In the genomic region with DNA sequence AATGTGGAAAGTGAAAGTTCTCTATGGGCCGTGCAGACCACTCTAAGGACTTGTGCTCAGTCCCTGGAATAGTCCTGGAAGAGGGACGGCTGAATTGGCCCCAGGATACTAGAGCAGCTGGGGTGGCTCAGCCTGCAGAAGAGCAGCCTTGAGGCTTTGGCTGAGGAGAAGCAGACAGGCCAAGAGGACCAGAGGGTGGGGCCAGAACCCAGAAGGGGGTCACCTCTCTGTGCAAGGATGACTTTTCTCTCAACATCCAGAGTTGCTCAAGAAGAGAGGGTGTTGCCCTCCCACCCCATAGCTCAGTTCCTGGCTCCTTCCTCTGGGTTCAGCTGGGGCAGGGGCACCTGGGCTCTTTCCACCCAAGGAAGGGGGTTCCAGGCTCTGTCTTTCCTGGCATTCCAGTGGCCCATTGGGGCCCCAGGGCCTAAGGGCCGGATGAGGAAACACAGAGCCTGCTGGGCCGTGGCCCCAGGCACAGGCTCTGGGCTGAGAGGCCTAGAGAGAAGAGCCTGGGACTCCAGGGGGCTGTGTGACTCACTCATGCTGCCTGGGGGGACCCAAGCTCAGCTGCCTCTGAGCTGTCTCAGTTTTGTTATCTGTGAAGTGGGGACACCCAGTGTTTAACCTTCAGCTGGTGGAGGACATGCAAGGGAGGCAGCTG, we compare ENCODE assay signal across 23 cellular contexts. TPM values are rescaled to one million over a fixed set of nuclear protein-coding genes. Genes with fewer than 3 reads are reported as not detected.
DNase-seq lines count a peak whose midpoint lies in the region; ATAC-seq and TF ChIP-seq lines count a peak whose summit lies in the region.
"Had no signal": no experiment of that assay in that cellular context is flagged by ENCODE, and none has a peak within 500 bp of the region (broad histone marks: within the 10 kb centered on the region; RNA-seq: fewer than 3 reads in every experiment).

No MANE protein-coding gene starts in this region.

- ATAC-seq in right cardiac atrium: peak; percentile 32 to 69
- ATAC-seq in HG02642 (IDR thresholded peaks at IDR 0.05; ENCODE audit: poor library complexity, unreplicated experiment): no peak

- no peak overlapping the region for H3K9ac ChIP-seq in colonic mucosa (ENCODE audit: low read depth in 2 of 2, low read length in 2 of 2)
- H3K9ac ChIP-seq: BLaER1 treated with 17β-estradiol and CSF1 and Interleukin-3, amounts not matched to agents 10 nM and 100 nM had no signal

- H3K4me1 ChIP-seq in colonic mucosa: no peaks in the 10 kb centered on the region
- H3K4me1 ChIP-seq in right cardiac atrium (ENCODE audit: control insufficient read depth, insufficient read depth, low read length): peaks cover 10% of the 10 kb centered on the region
- no peaks in the 10 kb centered on the region for H3K4me1 ChIP-seq in prostate gland (replicated peaks)

- H3K27ac Mint-ChIP-seq in HFFc6: peak overlapping the region; percentile 99
- no peak overlapping the region for H3K27ac Mint-ChIP-seq in activated CD4-positive, alpha-beta memory T cell treated with anti-CD3 and anti-CD28 coated beads, Interleukin-2, amount 10 ng/mL, durations not matched to agents 7 days and 5 days
- H3K27ac Mint-ChIP-seq: activated B cell treated with CpG ODN at 0.5 μM for 24 hours, endodermal cell, immature natural killer cell had no signal

- no peak overlapping the region for H3K4me3 Mint-ChIP-seq in HFFc6
- no peak overlapping the region for H3K4me3 Mint-ChIP-seq in activated CD4-positive, alpha-beta memory T cell treated with anti-CD3 and anti-CD28 coated beads, Interleukin-2, amount 10 ng/mL, durations not matched to agents 7 days and 5 days
- H3K4me3 Mint-ChIP-seq: activated B cell treated with CpG ODN at 0.5 μM for 24 hours, endodermal cell, immature natural killer cell had no signal

- DNase-seq in HFFc6 (no peak), colonic mucosa (peak; percentile 32), right cardiac atrium (peak in 2 of 3 donors; percentile 66 to 80), DMS53 treated with DMSO at 0.1 percent for 48 hours (lab: John Stamatoyannopoulos, UW; ENCODE audit: unreplicated experiment) (no peak), prostate gland (ENCODE audit: low spot score) (no peak)
- no peak for DNase-seq in activated CD4-positive, alpha-beta memory T cell treated with anti-CD3 and anti-CD28 coated beads, Interleukin-2, amount 10 ng/mL, durations not matched to agents 7 days and 5 days
- DNase-seq: ACHN; activated B cell treated with CpG ODN at 0.5 μM for 24 hours; activated CD4-positive, alpha-beta T cell treated with anti-CD3 and anti-CD28 coated beads, Interleukin-2, amount 50 U/mL, for 4 hours; activated effector memory CD4-positive, alpha-beta T cell treated with Interleukin-2 at 50 U/mL for 16 hours; brain microvascular endothelial cell; Calu3; endodermal cell; H7; immature natural killer cell; KG1; NCI-H146; NCI-H69; T-helper 9 cell had no signal

- H3K27ac ChIP-seq in colonic mucosa: no peak overlapping the region
- peak overlapping the region; percentile 1 for H3K27ac ChIP-seq in right cardiac atrium (ENCODE audit: low read length)
- peak overlapping the region in 13 of 21 experiments; percentile 11 to 86 (median 48) for H3K27ac ChIP-seq in skin epidermis
- H3K27ac ChIP-seq in prostate gland: no peak overlapping the region
- H3K27ac ChIP-seq: BLaER1 treated with 17β-estradiol and CSF1 and Interleukin-3, amounts not matched to agents 10 nM and 100 nM; brain microvascular endothelial cell had no signal

- H3K4me1 Mint-ChIP-seq in HFFc6 (ENCODE audit: low read depth): peaks cover 80% of the 10 kb centered on the region
- H3K4me1 Mint-ChIP-seq in activated CD4-positive, alpha-beta memory T cell treated with anti-CD3 and anti-CD28 coated beads, Interleukin-2, amount 10 ng/mL, durations not matched to agents 7 days and 5 days: peaks cover 25% of the 10 kb centered on the region
- H3K4me1 Mint-ChIP-seq: immature natural killer cell had no signal

- H3K36me3 Mint-ChIP-seq in HFFc6 (ENCODE audit: low read depth): peaks cover 25% of the 10 kb centered on the region
- peaks cover 3% of the 10 kb centered on the region for H3K36me3 Mint-ChIP-seq in activated CD4-positive, alpha-beta memory T cell treated with anti-CD3 and anti-CD28 coated beads, Interleukin-2, amount 10 ng/mL, durations not matched to agents 7 days and 5 days (ENCODE audit: low read depth)
- H3K36me3 Mint-ChIP-seq: immature natural killer cell had no signal

- 59% methylated on average over 4 of the region's 4 CpGs for WGBS in right cardiac atrium
- 70% methylated on average over 4 of the region's 4 CpGs for WGBS in prostate gland

- peaks cover 20% of the 10 kb centered on the region for H3K9me3 Mint-ChIP-seq in HFFc6
- H3K9me3 Mint-ChIP-seq in activated CD4-positive, alpha-beta memory T cell treated with anti-CD3 and anti-CD28 coated beads, Interleukin-2, amount 10 ng/mL, durations not matched to agents 7 days and 5 days: peaks cover 4% of the 10 kb centered on the region

- no peak overlapping the region for H3K4me3 ChIP-seq in colonic mucosa
- no peak overlapping the region for H3K4me3 ChIP-seq in right cardiac atrium (ENCODE audit: low read length)
- no peak overlapping the region for H3K4me3 ChIP-seq in skin epidermis
- no peak overlapping the region for H3K4me3 ChIP-seq in prostate gland
- H3K4me3 ChIP-seq: BLaER1 treated with 17β-estradiol and CSF1 and Interleukin-3, amounts not matched to agents 10 nM and 100 nM; coronary artery had no signal

- H3K27me3 ChIP-seq in colonic mucosa (peaks cover 5% of the 10 kb centered on the region), right cardiac atrium (ENCODE audit: control insufficient read depth, insufficient read depth) (no peaks in the 10 kb centered on the region), prostate gland (replicated peaks; ENCODE audit: insufficient read depth) (no peaks in the 10 kb centered on the region)
- H3K27me3 ChIP-seq: brain microvascular endothelial cell had no signal

- CTCF ChIA-PET in activated CD4-positive, alpha-beta memory T cell treated with anti-CD3 and anti-CD28 coated beads, Interleukin-2, amount 10 ng/mL, durations not matched to agents 7 days and 5 days (lab: Charles Lee): interaction anchor here (1.5 to 2.2 kb wide), 2 partner anchors 44 to 108 kb away, joined by 5 to 7 read pairs; no protein-coding TSS in a partner anchor

- TF ChIP-seq POLR2A in prostate gland (IDR thresholded peaks at IDR 0.05): no peak

- intact Hi-C loops in colonic mucosa (cut with DNase I) (no loop called here), right cardiac atrium (cut with DNase I) (no loop called here), prostate gland (cut with DNase I) (no loop called here)

- H3K36me3 ChIP-seq in colonic mucosa (no peaks in the 10 kb centered on the region), prostate gland (no peaks in the 10 kb centered on the region)
- H3K36me3 ChIP-seq: BLaER1 treated with 17β-estradiol and CSF1 and Interleukin-3, amounts not matched to agents 10 nM and 100 nM; brain microvascular endothelial cell had no signal

- H3K9me3 ChIP-seq in colonic mucosa (no peaks in the 10 kb centered on the region), right cardiac atrium (ENCODE audit: control insufficient read depth, low read length) (no peaks in the 10 kb centered on the region), prostate gland (no peaks in the 10 kb centered on the region)

- TF ChIP-seq CTCF in HFFc6 (IDR thresholded peaks at IDR 0.05): no peak
- no peak for TF ChIP-seq CTCF in colonic mucosa (IDR thresholded peaks at IDR 0.05)
- TF ChIP-seq CTCF in prostate gland (IDR thresholded peaks at IDR 0.05): no peak

- H3K27me3 Mint-ChIP-seq in HFFc6 (ENCODE audit: insufficient read depth): no peaks in the 10 kb centered on the region
- H3K27me3 Mint-ChIP-seq in activated CD4-positive, alpha-beta memory T cell treated with anti-CD3 and anti-CD28 coated beads, Interleukin-2, amount 10 ng/mL, durations not matched to agents 7 days and 5 days: peaks cover 19% of the 10 kb centered on the region

- POLR2A ChIA-PET in activated CD4-positive, alpha-beta memory T cell treated with anti-CD3 and anti-CD28 coated beads, Interleukin-2, amount 10 ng/mL, durations not matched to agents 7 days and 5 days (lab: Charles Lee): no interaction called here

RNA-seq across cellular contexts. Expression of a gene that starts 8.5 kb away (rescaled TPM):
- total RNA-seq in HFFc6 (2021; fragmentation: NEBNext Ultra II Directional; extraction: Animal tissue kit (Norgen Biotek cat#: 25700)): 10 to 100 TPM; 55.7 to 84.5 (median 69.4) TPM
- total RNA-seq in colonic mucosa (10 to 100 TPM; 10.5 to 24.1 TPM), right cardiac atrium (100 to 1,000 TPM; 165 to 323 (median 258) TPM), prostate gland (100 to 1,000 TPM in 1 of 2 donors, 10 to 100 TPM in 1; 12.8 to 318 TPM)
- polyA plus RNA-seq in right cardiac atrium: 124 TPM
- total RNA-seq in activated CD4-positive, alpha-beta memory T cell treated with anti-CD3 and anti-CD28 coated beads, Interleukin-2, amount 10 ng/mL, durations not matched to agents 7 days and 5 days: not detected
- total RNA-seq: Calu3 had no signal

Comparison
In these comparisons a context has a peak if more than half of its experiments do, and no peak if none do; other contexts are left out.
1. DNase-seq: peak in colonic mucosa (single experiment) and right cardiac atrium (2 of 3); none in HFFc6 (single experiment), DMS53 treated with DMSO at 0.1 percent for 48 hours (single experiment), activated CD4-positive, alpha-beta memory T cell treated with anti-CD3 and anti-CD28 coated beads, Interleukin-2, amount 10 ng/mL, durations not matched to agents 7 days and 5 days (single experiment) and prostate gland (single experiment).
2. H3K27ac ChIP-seq: peak in right cardiac atrium (single experiment) and skin epidermis (13 of 21); none in colonic mucosa (single experiment) and prostate gland (0 of 2).
3. RNA of a gene that starts 8.5 kb away (total RNA-seq): 12.8 to 318 TPM in prostate gland, 165 to 323 TPM in right cardiac atrium, 55.7 to 84.5 TPM in HFFc6 and 10.5 to 24.1 TPM in colonic mucosa; not detected in activated CD4-positive, alpha-beta memory T cell treated with anti-CD3 and anti-CD28 coated beads, Interleukin-2, amount 10 ng/mL, durations not matched to agents 7 days and 5 days; every median in the first group is over 10 times any median in the second.